21 cellular contexts compared by ENCODE assay signal in genomic region chr5:133457956-133458355, GRCh38.
DNase-seq lines count a peak whose midpoint lies in the region; ATAC-seq and TF ChIP-seq lines count a peak whose summit lies in the region.
"Had no signal": no experiment of that assay in that cellular context is flagged by ENCODE, and none has a peak within 500 bp of the region (broad histone marks: within the 10 kb centered on the region; RNA-seq: fewer than 3 reads in every experiment).

No MANE protein-coding gene starts in this region.

- H2AFZ ChIP-seq in parathyroid adenoma: no peak overlapping the region

- H3K4me1 ChIP-seq in parathyroid adenoma: peaks cover 51% of the 10 kb centered on the region

- no peaks in the 10 kb centered on the region for H3K9me3 ChIP-seq in T-helper 17 cell (ENCODE audit: control insufficient read depth, low read length, poor library complexity, severe bottlenecking)
- H3K9me3 ChIP-seq in parathyroid adenoma (ENCODE audit: control insufficient read depth, low read length): no peaks in the 10 kb centered on the region
- H3K9me3 ChIP-seq: BLaER1 treated with 17β-estradiol and CSF1 and Interleukin-3, amounts not matched to agents 10 nM and 100 nM; Caco-2 had no signal

- no peaks in the 10 kb centered on the region for H3K36me3 ChIP-seq in parathyroid adenoma (ENCODE audit: control insufficient read depth, insufficient read depth, low read length)
- H3K36me3 ChIP-seq: BLaER1 treated with 17β-estradiol and CSF1 and Interleukin-3, amounts not matched to agents 10 nM and 100 nM had no signal

- no peak overlapping the region for H3K9ac ChIP-seq in parathyroid adenoma
- H3K9ac ChIP-seq: BLaER1 treated with 17β-estradiol and CSF1 and Interleukin-3, amounts not matched to agents 10 nM and 100 nM had no signal

- H3K27me3 Mint-ChIP-seq in T-helper 17 cell: no peaks in the 10 kb centered on the region

- H3K4me2 ChIP-seq in parathyroid adenoma (ENCODE audit: low read length): no peak overlapping the region
- H3K4me2 ChIP-seq: BLaER1 treated with 17β-estradiol and CSF1 and Interleukin-3, amounts not matched to agents 10 nM and 100 nM had no signal

- peaks cover 5% of the 10 kb centered on the region for H3K79me2 ChIP-seq in parathyroid adenoma

- H3K36me3 Mint-ChIP-seq in T-helper 17 cell (ENCODE audit: low read depth): no peaks in the 10 kb centered on the region
- H3K36me3 Mint-ChIP-seq: CD4-positive, alpha-beta memory T cell had no signal

- peak overlapping the region; percentile 47 for H3K4me3 Mint-ChIP-seq in T-helper 17 cell

- H3K27ac Mint-ChIP-seq in T-helper 17 cell: peak overlapping the region; percentile 77
- H3K27ac Mint-ChIP-seq: CD4-positive, alpha-beta memory T cell had no signal

- peak overlapping the region; percentile 59 for H3K27ac ChIP-seq in parathyroid adenoma
- H3K27ac ChIP-seq: BLaER1 treated with 17β-estradiol and CSF1 and Interleukin-3, amounts not matched to agents 10 nM and 100 nM; SK-N-MC had no signal

- ATAC-seq in T-helper 17 cell (peak; percentile 41), HG03460 (IDR thresholded peaks at IDR 0.05; ENCODE audit: unreplicated experiment) (no peak), GM21390 (IDR thresholded peaks at IDR 0.05; ENCODE audit: unreplicated experiment) (no peak)

- no peak overlapping the region for H3K4me3 ChIP-seq in fibroblast of villous mesenchyme (ENCODE audit: low read depth, low read length)
- H3K4me3 ChIP-seq in parathyroid adenoma (ENCODE audit: low read depth, low read length): no peak overlapping the region
- H3K4me3 ChIP-seq: BLaER1 treated with 17β-estradiol and CSF1 and Interleukin-3, amounts not matched to agents 10 nM and 100 nM; SK-N-MC had no signal

- TF ChIP-seq CTCF in fibroblast of villous mesenchyme (IDR thresholded peaks at IDR 0.05; ENCODE audit: insufficient read depth, low read depth, low read length) (no peak), parathyroid adenoma (IDR thresholded peaks at IDR 0.05) (no peak)

- no peaks in the 10 kb centered on the region for H3K27me3 ChIP-seq in parathyroid adenoma (ENCODE audit: control insufficient read depth, insufficient read depth, low read length)
- H3K27me3 ChIP-seq: BLaER1 treated with 17β-estradiol and CSF1 and Interleukin-3, amounts not matched to agents 10 nM and 100 nM had no signal

- DNase-seq in ELR (ENCODE audit: low read depth) (peak; percentile 3), T-helper 17 cell (no peak), fibroblast of villous mesenchyme (ENCODE audit: low read depth) (peak; percentile 38), NCI-H1105 (lab: John Stamatoyannopoulos, UW) (no peak), OCI-M1 (lab: John Stamatoyannopoulos, UW) (no peak)
- DNase-seq: 8988T, Karpas-422, NCI-H1694, NCI-H2081 treated with DMSO at 0.1 percent for 48 hours, NCI-H2171 treated with DMSO at 0.1 percent for 48 hours, NCI-H524 treated with DMSO at 0.1 percent for 48 hours, NCI-H82, RPMI8226, SHP77 had no signal

- peaks cover 22% of the 10 kb centered on the region for H3K4me1 Mint-ChIP-seq in T-helper 17 cell

Comparison
In these comparisons a context has a peak if more than half of its experiments do, and no peak if none do; other contexts are left out.
1. DNase-seq: peak in ELR (single experiment) and fibroblast of villous mesenchyme (single experiment); none in T-helper 17 cell (0 of 3), NCI-H1105 (single experiment) and OCI-M1 (single experiment).